Comparison of ENCODE assay signal across 9 cellular contexts in the genomic region with DNA sequence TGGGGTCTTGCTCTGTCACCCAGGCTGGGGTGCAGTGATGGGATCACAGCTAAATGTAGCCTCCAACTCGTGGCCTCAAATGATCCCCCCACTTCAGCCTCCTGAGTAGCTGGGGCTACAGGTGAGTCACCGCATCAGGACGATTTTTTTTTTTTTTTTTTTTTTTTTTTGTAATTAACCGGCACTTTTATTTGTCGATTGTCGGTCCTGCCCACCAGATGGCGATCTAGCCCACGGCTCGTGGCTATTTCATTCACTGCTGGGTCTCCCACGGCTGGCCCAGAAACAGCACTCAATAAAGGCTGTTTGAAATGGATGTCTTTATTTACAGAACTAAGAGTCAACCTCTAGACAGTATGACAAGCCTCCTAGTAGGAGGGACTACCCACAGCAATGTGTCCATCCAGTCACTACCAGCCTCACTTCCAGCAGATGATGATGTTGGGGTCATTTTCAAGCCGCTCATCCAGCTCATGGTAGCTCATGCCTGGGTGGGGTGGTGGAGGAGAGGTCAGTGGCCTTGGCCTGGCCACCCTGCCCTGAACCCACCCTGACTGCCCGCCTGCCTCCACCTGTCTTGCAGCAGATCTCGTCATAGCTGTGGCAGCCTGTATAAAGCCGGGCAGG. TPM values are rescaled to one million over a fixed set of nuclear protein-coding genes. Genes with fewer than 3 reads are reported as not detected.
A peak's percentile ranks its signal among the peaks of the same experiment; 100 is the strongest.
DNase-seq lines count a peak whose midpoint lies in the region; ATAC-seq and TF ChIP-seq lines count a peak whose summit lies in the region.
"Had no signal": no experiment of that assay in that cellular context is flagged by ENCODE, and none has a peak within 500 bp of the region (broad histone marks: within the 10 kb centered on the region; RNA-seq: fewer than 3 reads in every experiment).

No MANE protein-coding gene starts in this region.

- peak; percentile 32 for ATAC-seq in naive thymus-derived CD4-positive, alpha-beta T cell
- ATAC-seq in thoracic aorta (ENCODE audit: insufficient number of reproducible peaks, low FRiP score, low read depth) (no peak), GM19324 (IDR thresholded peaks at IDR 0.05; ENCODE audit: low FRiP score, unreplicated experiment) (no peak)

- no peaks in the 10 kb centered on the region for H3K9me3 ChIP-seq in naive thymus-derived CD4-positive, alpha-beta T cell (ENCODE audit: control insufficient read depth in 2 of 3, low read length in 3 of 3)
- no peaks in the 10 kb centered on the region for H3K9me3 ChIP-seq in thoracic aorta

- H3K4me1 Mint-ChIP-seq in endothelial cell (ENCODE audit: unreplicated experiment) = peaks cover 16% of the 10 kb centered on the region
- peaks cover 18 to 71% (median 63%) of the 10 kb centered on the region in 7 donors for H3K4me1 Mint-ChIP-seq in naive thymus-derived CD4-positive, alpha-beta T cell

- H3K4me3 Mint-ChIP-seq in endothelial cell (ENCODE audit: unreplicated experiment) = no peak overlapping the region
- H3K4me3 Mint-ChIP-seq in naive thymus-derived CD4-positive, alpha-beta T cell = peak overlapping the region in 6 of 10 donors; percentile 23 to 99 (median 35)

- no peaks in the 10 kb centered on the region for H3K36me3 Mint-ChIP-seq in endothelial cell (ENCODE audit: low read depth, unreplicated experiment)
- H3K36me3 Mint-ChIP-seq in naive thymus-derived CD4-positive, alpha-beta T cell = peaks cover 0 to 23% (median 3%) of the 10 kb centered on the region in 5 donors

- H3K4me3 ChIP-seq in AG10803 (ENCODE audit: low read length) (no peak overlapping the region), thoracic aorta (no peak overlapping the region)
- H3K4me3 ChIP-seq in naive thymus-derived CD4-positive, alpha-beta T cell (ENCODE audit: low read length) = no peak overlapping the region

- intact Hi-C loops in naive thymus-derived CD4-positive, alpha-beta T cell (cut with micrococcal nuclease) = loop anchor here (1.0 to 2.0 kb wide), 3 partner anchors 89 to 204 kb away; no protein-coding TSS in a partner anchor

- TF ChIP-seq CTCF in AG10803 (conservative IDR thresholded peaks at IDR 0.05; ENCODE audit: low read length) (peak; percentile 69), endothelial cell (IDR thresholded peaks at IDR 0.05; ENCODE audit: unreplicated experiment) (peak; percentile 65), thoracic aorta (IDR thresholded peaks at IDR 0.05) (peak; percentile 48)

- CTCF ChIA-PET in naive thymus-derived CD4-positive, alpha-beta T cell (lab: Charles Lee) = interaction anchor here (0.6 to 4.5 kb wide), 8 partner anchors 8 to 204 kb away, joined by 3 to 21 read pairs (median 4); no protein-coding TSS in a partner anchor

- H3K27ac ChIP-seq in naive thymus-derived CD4-positive, alpha-beta T cell (ENCODE audit: low read depth, low read length) = peak overlapping the region; percentile 14
- H3K27ac ChIP-seq in thoracic aorta = peak overlapping the region in 1 of 2 donors; percentile 9

- H3K27ac Mint-ChIP-seq in endothelial cell (ENCODE audit: unreplicated experiment) = no peak overlapping the region
- H3K27ac Mint-ChIP-seq in naive thymus-derived CD4-positive, alpha-beta T cell = peak overlapping the region; percentile 19 to 96 (median 55)
- H3K27ac Mint-ChIP-seq: stimulated activated naive CD8-positive, alpha-beta T cell treated with anti-CD3 and anti-CD28 coated beads, Interleukin-15, Interleukin-2, amounts not matched to agents 100 ng/mL and 50 ng/mL, for 24 hours had no signal

- peaks cover 0 to 27% (median 0%) of the 10 kb centered on the region in 3 experiments for H3K36me3 ChIP-seq in naive thymus-derived CD4-positive, alpha-beta T cell (ENCODE audit: control insufficient read depth in 2 of 3, insufficient read depth in 3 of 3, low read length in 3 of 3)
- peaks cover 9% of the 10 kb centered on the region for H3K36me3 ChIP-seq in thoracic aorta

- DNase-seq in AG10803 (ENCODE audit: low read depth) (peak; percentile 67), GOT3 (lab: John Stamatoyannopoulos, UW) (peak; percentile 33), NOMO-1 (lab: John Stamatoyannopoulos, UW; ENCODE audit: unreplicated experiment in 2 of 2) (peak; percentile 27 to 62), endothelial cell (ENCODE audit: low spot score) (peak; percentile 68), thoracic aorta (ENCODE audit: low spot score) (no peak)
- peak; percentile 86 for DNase-seq in activated CD8-positive, alpha-beta memory T cell treated with anti-CD3 and anti-CD28 coated beads for 24 hours
- peak; percentile 50 to 72 (median 62) for DNase-seq in naive thymus-derived CD4-positive, alpha-beta T cell

- POLR2A ChIA-PET in naive thymus-derived CD4-positive, alpha-beta T cell (lab: Charles Lee) = interaction anchor here (0.7 to 34.0 kb wide), 3 partner anchors 9 to 48 kb away, joined by 5 to 656 read pairs (median 656); partner anchors contain the start of genes CYB561D2, HYAL2, HYAL3 and NAA80

- H3K27me3 Mint-ChIP-seq in endothelial cell (ENCODE audit: unreplicated experiment) = peaks cover 12% of the 10 kb centered on the region
- H3K27me3 Mint-ChIP-seq in naive thymus-derived CD4-positive, alpha-beta T cell = no peaks in the 10 kb centered on the region
- H3K27me3 Mint-ChIP-seq: stimulated activated naive CD8-positive, alpha-beta T cell treated with anti-CD3 and anti-CD28 coated beads, Interleukin-15, Interleukin-2, amounts not matched to agents 100 ng/mL and 50 ng/mL, for 24 hours had no signal

- no peaks in the 10 kb centered on the region for H3K9me3 Mint-ChIP-seq in endothelial cell (ENCODE audit: unreplicated experiment)
- peaks cover 0 to under 1% (median 0%) of the 10 kb centered on the region in 11 donors for H3K9me3 Mint-ChIP-seq in naive thymus-derived CD4-positive, alpha-beta T cell
- H3K9me3 Mint-ChIP-seq: stimulated activated naive CD8-positive, alpha-beta T cell treated with anti-CD3 and anti-CD28 coated beads, Interleukin-15, Interleukin-2, amounts not matched to agents 100 ng/mL and 50 ng/mL, for 24 hours had no signal

- no peaks in the 10 kb centered on the region for H3K27me3 ChIP-seq in naive thymus-derived CD4-positive, alpha-beta T cell (ENCODE audit: control insufficient read depth in 2 of 2, insufficient read depth in 2 of 2, low read length in 2 of 2)
- no peaks in the 10 kb centered on the region for H3K27me3 ChIP-seq in thoracic aorta (replicated peaks; ENCODE audit: insufficient read depth)

- peaks cover 34 to 38% of the 10 kb centered on the region in 2 donors for H3K4me1 ChIP-seq in naive thymus-derived CD4-positive, alpha-beta T cell (ENCODE audit: control insufficient read depth in 2 of 2, insufficient read depth in 2 of 2, low read length in 2 of 2)
- H3K4me1 ChIP-seq in thoracic aorta (ENCODE audit: control insufficient read depth in 1 of 2, low read depth in 2 of 2) = peaks cover 16 to 44% of the 10 kb centered on the region in 2 donors

RNA-seq across cellular contexts. Expression of gene ZMYND10, which starts 1.8 kb away (rescaled TPM):
- total RNA-seq in endothelial cell (ENCODE audit: unreplicated experiment) = not detected
- total RNA-seq in naive thymus-derived CD4-positive, alpha-beta T cell = 1 to 10 TPM in 4 of 5 experiments, under 1 TPM in 1; 0.91 to 3.8 (median 2.8) TPM
- under 1 TPM; 0.07 to 0.30 TPM for polyA plus RNA-seq in naive thymus-derived CD4-positive, alpha-beta T cell
- not detected for total RNA-seq in thoracic aorta

RNA-seq across cellular contexts. Expression of gene NPRL2, which starts 3.3 kb away (rescaled TPM):
- total RNA-seq in endothelial cell (ENCODE audit: unreplicated experiment) (18.0 TPM), thoracic aorta (10 to 100 TPM; 15.4 to 21.0 TPM)
- 10 to 100 TPM; 35.3 to 48.9 (median 47.7) TPM for total RNA-seq in naive thymus-derived CD4-positive, alpha-beta T cell
- polyA plus RNA-seq in naive thymus-derived CD4-positive, alpha-beta T cell = 10 to 100 TPM; 27.2 to 36.2 TPM

RNA-seq across cellular contexts. Expression of gene CYB561D2, which starts 3.4 kb away (rescaled TPM):
- total RNA-seq in endothelial cell (ENCODE audit: unreplicated experiment) (5.5 TPM), thoracic aorta (10 to 100 TPM; 22.5 to 29.4 TPM)
- total RNA-seq in naive thymus-derived CD4-positive, alpha-beta T cell = 10 to 100 TPM; 23.3 to 42.6 (median 32.8) TPM
- 10 to 100 TPM; 42.4 to 52.9 TPM for polyA plus RNA-seq in naive thymus-derived CD4-positive, alpha-beta T cell

RNA-seq across cellular contexts. Expression of gene RASSF1, which starts 6.7 kb away (rescaled TPM):
- total RNA-seq in endothelial cell (ENCODE audit: unreplicated experiment) = 14.8 TPM
- 100 to 1,000 TPM in 1 of 5 experiments, 10 to 100 TPM in 4; 39.4 to 105 (median 69.6) TPM for total RNA-seq in naive thymus-derived CD4-positive, alpha-beta T cell
- 10 to 100 TPM; 32.7 to 47.9 TPM for polyA plus RNA-seq in naive thymus-derived CD4-positive, alpha-beta T cell
- 10 to 100 TPM; 45.2 to 72.2 TPM for total RNA-seq in thoracic aorta

RNA-seq across cellular contexts. Expression of gene TMEM115, which starts 12.0 kb away (rescaled TPM):
- total RNA-seq in endothelial cell (ENCODE audit: unreplicated experiment) = 44.9 TPM
- 10 to 100 TPM; 17.7 to 32.4 (median 19.9) TPM for total RNA-seq in naive thymus-derived CD4-positive, alpha-beta T cell
- 10 to 100 TPM; 26.0 to 40.9 TPM for polyA plus RNA-seq in naive thymus-derived CD4-positive, alpha-beta T cell
- total RNA-seq in thoracic aorta = 10 to 100 TPM; 55.0 to 57.7 TPM
